ENCODE assay signal across 9 cellular contexts in the genomic region with DNA sequence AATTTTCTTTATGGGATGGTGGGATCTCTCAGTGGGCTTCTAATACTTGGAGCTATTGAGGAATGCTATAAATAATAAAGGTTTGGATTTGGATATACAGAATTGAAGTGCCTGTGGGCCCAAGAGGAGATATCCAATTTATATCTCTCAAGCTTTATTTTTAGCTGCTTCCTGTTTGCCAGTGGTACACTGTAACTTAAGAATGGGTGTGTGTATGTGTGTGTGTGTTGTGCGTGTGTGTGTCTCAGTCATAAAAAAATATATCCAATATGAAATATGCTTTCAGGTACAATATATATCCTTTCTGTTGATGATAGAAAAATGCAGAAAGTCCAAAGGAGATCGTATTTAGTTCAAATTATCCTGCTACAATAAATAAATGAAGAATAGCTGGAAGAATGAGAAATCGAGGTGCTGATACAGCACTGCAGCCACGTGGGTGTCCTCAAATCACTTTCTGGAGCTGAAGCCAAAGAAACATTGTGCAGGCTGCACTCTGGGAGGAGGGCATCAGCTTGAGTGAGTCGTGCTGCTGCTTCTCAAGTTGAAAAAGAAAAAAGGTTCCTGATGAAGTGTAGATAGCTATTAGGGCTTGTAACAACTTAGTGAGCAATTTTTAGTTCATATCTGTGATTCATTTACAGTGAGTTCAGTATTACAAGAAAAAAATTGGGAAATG. TPM values are rescaled to one million over a fixed set of nuclear protein-coding genes. Genes with fewer than 3 reads are reported as not detected.
DNase-seq lines count a peak whose midpoint lies in the region; ATAC-seq and TF ChIP-seq lines count a peak whose summit lies in the region.
"Had no signal": no experiment of that assay in that cellular context is flagged by ENCODE, and none has a peak within 500 bp of the region (broad histone marks: within the 10 kb centered on the region; RNA-seq: fewer than 3 reads in every experiment).

No MANE protein-coding gene starts in this region.

- no peak overlapping the region for H2AFZ ChIP-seq in OCI-LY3 (ENCODE audit: low read depth, low read length)
- no peak overlapping the region for H2AFZ ChIP-seq in fibroblast of lung (ENCODE audit: low read length)

- H3K9ac ChIP-seq in OCI-LY3 (ENCODE audit: low read length) (no peak overlapping the region), fibroblast of lung (ENCODE audit: insufficient read depth, low read length) (no peak overlapping the region)

- H3K27ac Mint-ChIP-seq in CD14-positive monocyte, result peak overlapping the region in 5 of 7 donors; percentile 26 to 77 (median 43)
- H3K27ac Mint-ChIP-seq in nephron progenitor cell, result peak overlapping the region; percentile 80
- H3K27ac Mint-ChIP-seq in natural killer cell, result no peak overlapping the region

- H3K4me2 ChIP-seq in OCI-LY3 (ENCODE audit: low read length) (peak overlapping the region; percentile 28; the same call in 1 of the 2 replicates), fibroblast of lung (ENCODE audit: extremely low read depth, insufficient read depth, low read length) (no peak overlapping the region)

- H3K9me3 ChIP-seq in OCI-LY3 (ENCODE audit: insufficient read depth, low read length) (no peaks in the 10 kb centered on the region), fibroblast of lung (ENCODE audit: control insufficient read depth, insufficient read depth, low read depth, low read length) (no peaks in the 10 kb centered on the region)

- H3K27me3 Mint-ChIP-seq in CD14-positive monocyte (ENCODE audit: low read depth in 3 of 3), result peaks cover 0 to 1% (median 0%) of the 10 kb centered on the region in 3 donors
- no peaks in the 10 kb centered on the region for H3K27me3 Mint-ChIP-seq in nephron progenitor cell (ENCODE audit: low read depth, poor library complexity)
- H3K27me3 Mint-ChIP-seq in natural killer cell (ENCODE audit: low read depth in 2 of 2), result peaks cover 3 to 7% of the 10 kb centered on the region in 2 donors

- no peak for TF ChIP-seq CTCF in CD14-positive monocyte (IDR thresholded peaks at IDR 0.05)
- no peak for TF ChIP-seq CTCF in OCI-LY3 (IDR thresholded peaks at IDR 0.05; ENCODE audit: low read depth, low read length)
- TF ChIP-seq CTCF in fibroblast of lung (conservative IDR thresholded peaks at IDR 0.05 in 1 of 2, IDR thresholded peaks at IDR 0.05 in 1 of 2; ENCODE audit: low read depth in 1 of 2, low read length in 2 of 2), result no peak
- no peak for TF ChIP-seq CTCF in nephron progenitor cell (IDR thresholded peaks at IDR 0.05)
- no peak for TF ChIP-seq CTCF in natural killer cell (IDR thresholded peaks at IDR 0.05)

- no peak overlapping the region for H3K4me3 Mint-ChIP-seq in CD14-positive monocyte
- H3K4me3 Mint-ChIP-seq in nephron progenitor cell, result no peak overlapping the region
- H3K4me3 Mint-ChIP-seq in natural killer cell, result no peak overlapping the region

- H4K20me1 ChIP-seq in OCI-LY3 (ENCODE audit: insufficient read depth, low read length) (peaks cover 20% of the 10 kb centered on the region), fibroblast of lung (ENCODE audit: control insufficient read depth, extremely low read depth, insufficient read depth, low read length) (no peaks in the 10 kb centered on the region)

- no peak for ATAC-seq in natural killer cell

- H3K4me1 Mint-ChIP-seq in CD14-positive monocyte (peaks cover 40% of the 10 kb centered on the region), nephron progenitor cell (peaks cover 83% of the 10 kb centered on the region), natural killer cell (no peaks in the 10 kb centered on the region)

- intact Hi-C loops in CD14-positive monocyte (cut with micrococcal nuclease), result no loop called here
- intact Hi-C loops in natural killer cell (cut with micrococcal nuclease), result no loop called here

- H3K36me3 ChIP-seq in OCI-LY3 (replicated peaks; ENCODE audit: low read depth, low read length), result peaks cover 35% of the 10 kb centered on the region
- no peaks in the 10 kb centered on the region for H3K36me3 ChIP-seq in fibroblast of lung (ENCODE audit: control insufficient read depth, insufficient read depth, low read length)

- DNase-seq in CD14-positive monocyte (ENCODE audit: low spot score) (no peak), fibroblast of lung (ENCODE audit: low read depth in 2 of 2) (peak; percentile 71 to 72), nephron progenitor cell (no peak), NCI-H1694 (lab: John Stamatoyannopoulos, UW) (no peak), natural killer cell (no peak)
- no peak for DNase-seq in activated effector memory CD4-positive, alpha-beta T cell treated with Interleukin-2 at 50 U/mL for 16 hours
- no peak for DNase-seq in activated CD4-positive, alpha-beta T cell treated with anti-CD3 and anti-CD28 coated beads, Interleukin-2, amount 50 U/mL, for 48 hours
- DNase-seq: DND-41 had no signal

- H3K27ac ChIP-seq in OCI-LY3 (ENCODE audit: low read length) (peak overlapping the region; percentile 25; the same call in 1 of the 2 replicates), fibroblast of lung (ENCODE audit: insufficient read depth, low read length) (no peak overlapping the region)

- H3K36me3 Mint-ChIP-seq in CD14-positive monocyte, result peaks cover 22 to 26% of the 10 kb centered on the region in 2 donors
- H3K36me3 Mint-ChIP-seq in nephron progenitor cell (ENCODE audit: low read depth), result peaks cover 47% of the 10 kb centered on the region
- H3K36me3 Mint-ChIP-seq in natural killer cell, result no peaks in the 10 kb centered on the region

- H3K27me3 ChIP-seq in OCI-LY3 (ENCODE audit: low read depth, low read length) (no peaks in the 10 kb centered on the region), fibroblast of lung (ENCODE audit: control insufficient read depth, insufficient read depth, low read length) (no peaks in the 10 kb centered on the region)

- peaks cover 0 to 4% (median 0%) of the 10 kb centered on the region in 7 donors for H3K9me3 Mint-ChIP-seq in CD14-positive monocyte
- no peaks in the 10 kb centered on the region for H3K9me3 Mint-ChIP-seq in nephron progenitor cell
- H3K9me3 Mint-ChIP-seq in natural killer cell, result no peaks in the 10 kb centered on the region

- H3K4me3 ChIP-seq in OCI-LY3 (ENCODE audit: low read length), result no peak overlapping the region
- no peak overlapping the region for H3K4me3 ChIP-seq in fibroblast of lung (replicated peaks in 1 of 4; ENCODE audit: control extremely low read depth in 1 of 4, insufficient read depth in 1 of 4, low read depth in 3 of 4, low read length in 4 of 4)

- H3K79me2 ChIP-seq in OCI-LY3 (ENCODE audit: low read length) (peaks cover 98% of the 10 kb centered on the region), fibroblast of lung (ENCODE audit: control insufficient read depth, insufficient read depth, low read length) (peaks cover 7% of the 10 kb centered on the region)

- peaks cover 61% of the 10 kb centered on the region for H3K4me1 ChIP-seq in OCI-LY3 (ENCODE audit: low read length)
- peaks cover 7% of the 10 kb centered on the region for H3K4me1 ChIP-seq in fibroblast of lung (ENCODE audit: control insufficient read depth, extremely low read depth, insufficient read depth, low read length)

RNA-seq across cellular contexts. Expression of a gene that starts 40.3 kb away (rescaled TPM):
- polyA plus RNA-seq in CD14-positive monocyte, result 10 to 100 TPM; 28.4 to 36.5 TPM
- total RNA-seq in fibroblast of lung, result 89.2 and 106 TPM in 2 replicates
- 29.0 and 71.0 TPM in 2 replicates for polyA plus RNA-seq in fibroblast of lung
- polyA plus RNA-seq in fibroblast of lung (2012), result 23.2 and 54.1 TPM in 2 replicates
- polyA minus RNA-seq in fibroblast of lung (ENCODE audit: low replicate concordance), result 48.9 and 75.0 TPM in 2 replicates
- 1 to 10 TPM; 7.4 to 9.6 (median 7.6) TPM for total RNA-seq in natural killer cell

RNA-seq across cellular contexts. Expression of a gene that starts 50.1 kb away (rescaled TPM):
- polyA plus RNA-seq in CD14-positive monocyte, result 100 to 1,000 TPM; 261 to 367 TPM
- 0.33 and 1.0 TPM in 2 replicates for total RNA-seq in fibroblast of lung
- polyA plus RNA-seq in fibroblast of lung, result 0.18 and 1.3 TPM in 2 replicates
- polyA plus RNA-seq in fibroblast of lung (2012), result 0.44 and 0.70 TPM in 2 replicates
- 0.22 TPM in 1 of 2 replicates, not detected in the other for polyA minus RNA-seq in fibroblast of lung (ENCODE audit: low replicate concordance)
- 10 to 100 TPM in 2 of 3 donors, 1 to 10 TPM in 1; 7.9 to 20.6 (median 12.3) TPM for total RNA-seq in natural killer cell

Comparison
In these comparisons a context has a peak if more than half of its experiments do, and no peak if none do; other contexts are left out.
1. DNase-seq: peak in fibroblast of lung (2 of 2); none in CD14-positive monocyte (single experiment), nephron progenitor cell (single experiment), activated effector memory CD4-positive, alpha-beta T cell treated with Interleukin-2 at 50 U/mL for 16 hours (single experiment), NCI-H1694 (single experiment), activated CD4-positive, alpha-beta T cell treated with anti-CD3 and anti-CD28 coated beads, Interleukin-2, amount 50 U/mL, for 48 hours (0 of 2) and natural killer cell (single experiment).
2. H3K27ac Mint-ChIP-seq: peak in CD14-positive monocyte (5 of 7) and nephron progenitor cell (single experiment); none in natural killer cell (0 of 2).